1 cellular context compared by ENCODE assay signal in the genomic region with DNA sequence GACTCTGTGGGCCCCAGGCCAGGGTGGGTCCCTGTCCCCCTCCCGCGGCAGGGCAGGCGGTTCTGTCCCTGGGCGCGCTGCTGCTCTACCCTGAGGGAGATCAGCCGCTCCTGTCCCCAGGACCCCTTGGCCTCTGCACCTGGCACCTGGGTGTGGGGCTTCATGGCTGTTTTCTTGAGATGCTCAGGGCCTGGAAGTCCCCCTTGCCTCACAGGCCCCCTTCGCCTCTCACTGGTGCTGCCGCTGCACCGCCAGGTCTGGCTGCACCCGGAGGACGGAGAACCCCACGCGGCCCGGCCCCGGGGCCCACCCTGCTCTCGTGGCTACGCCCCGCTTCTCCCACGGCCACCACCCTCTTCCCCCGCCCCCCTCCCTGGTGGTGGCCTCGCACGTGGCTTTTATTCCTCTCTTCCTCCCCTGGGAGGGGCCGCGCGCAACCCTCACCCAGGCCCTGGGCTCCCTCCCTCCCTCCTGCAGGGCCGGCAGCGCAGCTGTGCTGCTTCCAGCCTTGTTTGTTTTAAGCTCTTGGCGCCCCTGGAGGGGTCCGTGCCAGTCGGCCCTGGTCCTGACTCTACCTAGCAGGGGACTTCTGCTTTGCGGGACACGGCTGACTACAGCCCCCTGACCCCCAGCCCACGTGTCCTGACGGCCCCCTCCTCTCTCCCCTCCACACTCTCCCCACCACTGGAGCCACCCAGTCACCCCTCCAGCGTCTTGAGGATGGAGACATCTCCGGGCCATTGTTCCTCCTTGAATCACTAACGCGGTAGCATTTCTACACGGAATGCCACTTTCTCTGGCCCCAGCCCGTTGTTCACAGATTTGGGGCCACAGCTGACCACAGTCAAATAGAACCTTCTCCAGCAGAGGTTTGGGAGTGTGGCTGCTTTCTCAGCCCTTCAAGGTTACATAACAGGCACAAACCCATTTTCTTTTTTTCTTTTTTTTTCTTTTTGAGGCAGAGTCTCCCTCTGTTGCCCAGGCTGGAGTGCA.
TF ChIP-seq lines count a peak whose summit lies in the region.

No MANE protein-coding gene starts in this region.

TF ChIP-seq in GM12878, 131 proteins besides CTCF, POLR2A, EP300 and RAD21:
- TF ChIP-seq, protein P1, sequence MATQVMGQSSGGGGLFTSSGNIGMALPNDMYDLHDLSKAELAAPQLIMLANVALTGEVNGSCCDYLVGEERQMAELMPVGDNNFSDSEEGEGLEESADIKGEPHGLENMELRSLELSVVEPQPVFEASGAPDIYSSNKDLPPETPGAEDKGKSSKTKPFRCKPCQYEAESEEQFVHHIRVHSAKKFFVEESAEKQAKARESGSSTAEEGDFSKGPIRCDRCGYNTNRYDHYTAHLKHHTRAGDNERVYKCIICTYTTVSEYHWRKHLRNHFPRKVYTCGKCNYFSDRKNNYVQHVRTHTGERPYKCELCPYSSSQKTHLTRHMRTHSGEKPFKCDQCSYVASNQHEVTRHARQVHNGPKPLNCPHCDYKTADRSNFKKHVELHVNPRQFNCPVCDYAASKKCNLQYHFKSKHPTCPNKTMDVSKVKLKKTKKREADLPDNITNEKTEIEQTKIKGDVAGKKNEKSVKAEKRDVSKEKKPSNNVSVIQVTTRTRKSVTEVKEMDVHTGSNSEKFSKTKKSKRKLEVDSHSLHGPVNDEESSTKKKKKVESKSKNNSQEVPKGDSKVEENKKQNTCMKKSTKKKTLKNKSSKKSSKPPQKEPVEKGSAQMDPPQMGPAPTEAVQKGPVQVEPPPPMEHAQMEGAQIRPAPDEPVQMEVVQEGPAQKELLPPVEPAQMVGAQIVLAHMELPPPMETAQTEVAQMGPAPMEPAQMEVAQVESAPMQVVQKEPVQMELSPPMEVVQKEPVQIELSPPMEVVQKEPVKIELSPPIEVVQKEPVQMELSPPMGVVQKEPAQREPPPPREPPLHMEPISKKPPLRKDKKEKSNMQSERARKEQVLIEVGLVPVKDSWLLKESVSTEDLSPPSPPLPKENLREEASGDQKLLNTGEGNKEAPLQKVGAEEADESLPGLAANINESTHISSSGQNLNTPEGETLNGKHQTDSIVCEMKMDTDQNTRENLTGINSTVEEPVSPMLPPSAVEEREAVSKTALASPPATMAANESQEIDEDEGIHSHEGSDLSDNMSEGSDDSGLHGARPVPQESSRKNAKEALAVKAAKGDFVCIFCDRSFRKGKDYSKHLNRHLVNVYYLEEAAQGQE (IDR thresholded peaks at IDR 0.05; ENCODE audit: low read depth, low read length): no peak
- TF ChIP-seq BHLHE40 (IDR thresholded peaks at IDR 0.05; ENCODE audit: borderline replicate concordance in 1 of 2, low read depth in 2 of 2, low read length in 1 of 2): peak in 1 of 2 experiments; percentile 54; a peak in 1 of 4 replicates
- no peak for TF ChIP-seq YY1 (IDR thresholded peaks at IDR 0.05; ENCODE audit: low read depth, low read length)
- TF ChIP-seq, protein P2, sequence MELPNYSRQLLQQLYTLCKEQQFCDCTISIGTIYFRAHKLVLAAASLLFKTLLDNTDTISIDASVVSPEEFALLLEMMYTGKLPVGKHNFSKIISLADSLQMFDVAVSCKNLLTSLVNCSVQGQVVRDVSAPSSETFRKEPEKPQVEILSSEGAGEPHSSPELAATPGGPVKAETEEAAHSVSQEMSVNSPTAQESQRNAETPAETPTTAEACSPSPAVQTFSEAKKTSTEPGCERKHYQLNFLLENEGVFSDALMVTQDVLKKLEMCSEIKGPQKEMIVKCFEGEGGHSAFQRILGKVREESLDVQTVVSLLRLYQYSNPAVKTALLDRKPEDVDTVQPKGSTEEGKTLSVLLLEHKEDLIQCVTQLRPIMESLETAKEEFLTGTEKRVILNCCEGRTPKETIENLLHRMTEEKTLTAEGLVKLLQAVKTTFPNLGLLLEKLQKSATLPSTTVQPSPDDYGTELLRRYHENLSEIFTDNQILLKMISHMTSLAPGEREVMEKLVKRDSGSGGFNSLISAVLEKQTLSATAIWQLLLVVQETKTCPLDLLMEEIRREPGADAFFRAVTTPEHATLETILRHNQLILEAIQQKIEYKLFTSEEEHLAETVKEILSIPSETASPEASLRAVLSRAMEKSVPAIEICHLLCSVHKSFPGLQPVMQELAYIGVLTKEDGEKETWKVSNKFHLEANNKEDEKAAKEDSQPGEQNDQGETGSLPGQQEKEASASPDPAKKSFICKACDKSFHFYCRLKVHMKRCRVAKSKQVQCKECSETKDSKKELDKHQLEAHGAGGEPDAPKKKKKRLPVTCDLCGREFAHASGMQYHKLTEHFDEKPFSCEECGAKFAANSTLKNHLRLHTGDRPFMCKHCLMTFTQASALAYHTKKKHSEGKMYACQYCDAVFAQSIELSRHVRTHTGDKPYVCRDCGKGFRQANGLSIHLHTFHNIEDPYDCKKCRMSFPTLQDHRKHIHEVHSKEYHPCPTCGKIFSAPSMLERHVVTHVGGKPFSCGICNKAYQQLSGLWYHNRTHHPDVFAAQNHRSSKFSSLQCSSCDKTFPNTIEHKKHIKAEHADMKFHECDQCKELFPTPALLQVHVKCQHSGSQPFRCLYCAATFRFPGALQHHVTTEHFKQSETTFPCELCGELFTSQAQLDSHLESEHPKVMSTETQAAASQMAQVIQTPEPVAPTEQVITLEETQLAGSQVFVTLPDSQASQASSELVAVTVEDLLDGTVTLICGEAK (IDR thresholded peaks at IDR 0.05; ENCODE audit: borderline replicate concordance): no peak
